Comparison of ENCODE assay signal across 10 cellular contexts in genomic region chr1:2451744-2452582, GRCh38. TPM values are rescaled to one million over a fixed set of nuclear protein-coding genes. Genes with fewer than 3 reads are reported as not detected.
DNase-seq lines count a peak whose midpoint lies in the region; TF ChIP-seq lines count a peak whose summit lies in the region.
"Had no signal": no experiment of that assay in that cellular context is flagged by ENCODE, and none has a peak within 500 bp of the region (broad histone marks: within the 10 kb centered on the region; RNA-seq: fewer than 3 reads in every experiment).

No MANE protein-coding gene starts in this region.

- H3K4me1 ChIP-seq in esophagus squamous epithelium, result peaks cover 0 to 14% (median 0%) of the 10 kb centered on the region in 3 donors
- no peaks in the 10 kb centered on the region for H3K4me1 ChIP-seq in vagina

- H3K27me3 ChIP-seq in esophagus squamous epithelium, result peaks cover 0 to 80% (median 0%) of the 10 kb centered on the region in 4 donors
- H3K27me3 ChIP-seq in vagina, result no peaks in the 10 kb centered on the region

- TF ChIP-seq POLR2A in esophagus squamous epithelium (IDR thresholded peaks at IDR 0.05) (no peak), vagina (IDR thresholded peaks at IDR 0.05) (no peak)

- intact Hi-C loops in esophagus squamous epithelium (cut with DNase I), result no loop called here
- intact Hi-C loops in vagina (cut with DNase I), result no loop called here

- no peaks in the 10 kb centered on the region for H3K9me3 ChIP-seq in esophagus squamous epithelium
- no peaks in the 10 kb centered on the region for H3K9me3 ChIP-seq in vagina

- no peak for TF ChIP-seq CTCF in esophagus squamous epithelium (IDR thresholded peaks at IDR 0.05)
- TF ChIP-seq CTCF in vagina (IDR thresholded peaks at IDR 0.05), result no peak

- H3K27ac ChIP-seq in esophagus squamous epithelium (no peak overlapping the region), vagina (no peak overlapping the region)

- WGBS in esophagus squamous epithelium, 2 donors, result 47% methylated on average over 3 of the region's 36 CpGs; no CpG with 5 or more reads in 1 of the 2 donors

- peaks cover 0 to 7% (median 0%) of the 10 kb centered on the region in 3 donors for H3K36me3 ChIP-seq in esophagus squamous epithelium
- no peaks in the 10 kb centered on the region for H3K36me3 ChIP-seq in vagina

- H3K4me3 ChIP-seq in esophagus squamous epithelium, result no peak overlapping the region
- H3K4me3 ChIP-seq in vagina, result no peak overlapping the region

- peak; percentile 67 for DNase-seq in A172 (ENCODE audit: low spot score)
- DNase-seq in HCEC 1CT, result peak; percentile 84
- peak; percentile 64 for DNase-seq in T1000 (lab: John Stamatoyannopoulos, UW)
- peak; percentile 23 for DNase-seq in glomerular endothelial cell (ENCODE audit: extremely low read depth, low read depth, low spot score)
- DNase-seq in esophagus squamous epithelium (lab: John Stamatoyannopoulos, UW), result no peak
- no peak for DNase-seq in vagina (ENCODE audit: extremely low spot score in 2 of 2)
- no peak for DNase-seq in activated CD4-positive, alpha-beta T cell treated with anti-CD3 and anti-CD28 coated beads for 4 hours
- DNase-seq in SK-N-DZ (ENCODE audit: low spot score), result no peak
- DNase-seq: stimulated activated CD4-positive, alpha-beta T cell treated with anti-CD3 and anti-CD28 coated beads, Interleukin-4, amount 100 ng/mL, for 4 hours; T-helper 2 cell had no signal

RNA-seq across cellular contexts. Expression of gene PLCH2, which starts 24.1 kb away (rescaled TPM):
- 0.05 TPM in 1 of 2 replicates, not detected in the other for total RNA-seq in A172 (2014; rRNA removed; shearing (Covaris generic))
- total RNA-seq in glomerular endothelial cell, result 0.47 TPM in 1 of 2 replicates, not detected in the other
- 10 to 100 TPM; 26.1 to 34.3 (median 31.5) TPM for total RNA-seq in esophagus squamous epithelium
- total RNA-seq in vagina, result 30.7 TPM
- polyA plus RNA-seq in SK-N-DZ (2014; cell fraction: cytosol; rRNA removed), result 0.08 and 0.14 TPM in 2 replicates
- polyA plus RNA-seq in SK-N-DZ (2014; cell fraction: nucleus; rRNA removed), result 1.8 and 2.4 TPM in 2 replicates

RNA-seq across cellular contexts. Expression of gene PEX10, which starts 39.6 kb away (rescaled TPM):
- 17.0 and 24.0 TPM in 2 replicates for total RNA-seq in A172 (2014; rRNA removed; shearing (Covaris generic))
- 26.0 and 31.9 TPM in 2 replicates for total RNA-seq in glomerular endothelial cell
- total RNA-seq in esophagus squamous epithelium, result 10 to 100 TPM; 23.2 to 33.2 (median 27.2) TPM
- 15.2 TPM for total RNA-seq in vagina
- polyA plus RNA-seq in SK-N-DZ (2014; cell fraction: cytosol; rRNA removed), result 22.5 and 23.5 TPM in 2 replicates
- polyA plus RNA-seq in SK-N-DZ (2014; cell fraction: nucleus; rRNA removed), result 16.4 and 21.5 TPM in 2 replicates

Comparison
In these comparisons a context has a peak if more than half of its experiments do, and no peak if none do; other contexts are left out.
1. DNase-seq: peak in A172 (single experiment), HCEC 1CT (single experiment), T1000 (single experiment) and glomerular endothelial cell (single experiment); none in esophagus squamous epithelium (single experiment), vagina (0 of 2), activated CD4-positive, alpha-beta T cell treated with anti-CD3 and anti-CD28 coated beads for 4 hours (0 of 2) and SK-N-DZ (single experiment).
2. RNA of gene PLCH2, which starts 24.1 kb away (total RNA-seq): 26.1 to 34.3 TPM in esophagus squamous epithelium and 30.7 TPM in vagina (single experiment); 0.47 TPM in glomerular endothelial cell and 0.05 TPM in A172; every median in the first group is over 10 times any median in the second.